Comparison of ENCODE assay signal across 8 cellular contexts in genomic region chr2:122451040-122451439, GRCh38.
DNase-seq lines count a peak whose midpoint lies in the region; ATAC-seq and TF ChIP-seq lines count a peak whose summit lies in the region.

No MANE protein-coding gene starts in this region.

- H3K36me3 Mint-ChIP-seq in MCF 10A (ENCODE audit: insufficient read depth, unreplicated experiment) = peaks cover 7% of the 10 kb centered on the region

- peak; percentile 79 for ATAC-seq in left lung
- ATAC-seq in HG03135 (IDR thresholded peaks at IDR 0.05; ENCODE audit: unreplicated experiment) = no peak
- no peak for ATAC-seq in GM19023 (IDR thresholded peaks at IDR 0.05; ENCODE audit: unreplicated experiment)

- TF ChIP-seq EP300 in Ishikawa (IDR thresholded peaks at IDR 0.05; ENCODE audit: borderline replicate concordance) = no peak

- no peaks in the 10 kb centered on the region for H3K27me3 ChIP-seq in breast epithelium
- no peaks in the 10 kb centered on the region for H3K27me3 ChIP-seq in SU-DHL-6 (ENCODE audit: low read length)
- no peaks in the 10 kb centered on the region for H3K27me3 ChIP-seq in left lung

- H3F3A ChIP-seq in SU-DHL-6 (ENCODE audit: insufficient read depth) = no peaks in the 10 kb centered on the region

- H3K9ac ChIP-seq in SU-DHL-6 (ENCODE audit: low read length) = no peak overlapping the region

- H3K9me2 ChIP-seq in SU-DHL-6 (replicated peaks; ENCODE audit: insufficient read depth, low read length) = no peaks in the 10 kb centered on the region

- peak; percentile 70 for TF ChIP-seq RAD21 in Ishikawa (IDR thresholded peaks at IDR 0.05; ENCODE audit: low read depth)

- no peak overlapping the region for H3K4me2 ChIP-seq in SU-DHL-6 (ENCODE audit: low read depth, low read length, poor library complexity, severe bottlenecking)

- no peaks in the 10 kb centered on the region for H4K20me1 ChIP-seq in SU-DHL-6 (ENCODE audit: low read depth, low read length)

- H3K4me1 ChIP-seq in breast epithelium = no peaks in the 10 kb centered on the region
- no peaks in the 10 kb centered on the region for H3K4me1 ChIP-seq in left lung

- H3K36me3 ChIP-seq in breast epithelium (no peaks in the 10 kb centered on the region), SU-DHL-6 (ENCODE audit: low read length) (no peaks in the 10 kb centered on the region), left lung (no peaks in the 10 kb centered on the region)

- H3K4me1 Mint-ChIP-seq in MCF 10A (ENCODE audit: insufficient read depth, unreplicated experiment) = no peaks in the 10 kb centered on the region

- TF ChIP-seq POLR2A in breast epithelium (IDR thresholded peaks at IDR 0.05) = no peak

- H2AFZ ChIP-seq in SU-DHL-6 (ENCODE audit: low read depth, low read length, severe bottlenecking) = no peak overlapping the region

- H3K9me3 ChIP-seq in breast epithelium = peaks cover 0 to 16% of the 10 kb centered on the region in 2 donors
- H3K9me3 ChIP-seq in SU-DHL-6 (ENCODE audit: insufficient read depth, low read length) = no peaks in the 10 kb centered on the region
- peaks cover 0 to 9% of the 10 kb centered on the region in 2 donors for H3K9me3 ChIP-seq in left lung

- no peak overlapping the region for H3K27ac ChIP-seq in breast epithelium
- no peak overlapping the region for H3K27ac ChIP-seq in SU-DHL-6 (ENCODE audit: low read depth, low read length)
- no peak overlapping the region for H3K27ac ChIP-seq in left lung

- intact Hi-C loops in MCF 10A (cut with micrococcal nuclease) = loop anchor here (1.0 kb wide), 4 partner anchors 248 to 640 kb away; no protein-coding TSS in a partner anchor
- intact Hi-C loops in breast epithelium (cut with DNase I; ENCODE audit: low total_unique reads) = no loop called here
- intact Hi-C loops in left lung (cut with DNase I) = no loop called here
- intact Hi-C loops in posterior cingulate gyrus (cut with DNase I) = loop anchor here (1.0 kb wide), 1 partner anchor 476 kb away; no protein-coding TSS in a partner anchor

- H3K27ac Mint-ChIP-seq in MCF 10A (ENCODE audit: low read depth, unreplicated experiment) = no peak overlapping the region

- POLR2A ChIA-PET in MCF 10A (lab: Yijun Ruan, JAX) = interaction anchor here (0.6 kb wide), 1 partner anchor 1142 kb away, joined by 3 read pairs; no protein-coding TSS in a partner anchor

- peak; percentile 66 for TF ChIP-seq CTCF in MCF 10A (IDR thresholded peaks at IDR 0.05; ENCODE audit: unreplicated experiment)
- peak in 1 of 3 donors; percentile 12 for TF ChIP-seq CTCF in breast epithelium (IDR thresholded peaks at IDR 0.05)
- TF ChIP-seq CTCF in SU-DHL-6 (IDR thresholded peaks at IDR 0.05; ENCODE audit: insufficient read depth, low read length, poor library complexity, severe bottlenecking) = peak; percentile 36
- TF ChIP-seq CTCF in left lung (IDR thresholded peaks at IDR 0.05) = peak in 1 of 2 donors; percentile 35

- DNase-seq in MCF 10A (ENCODE audit: unreplicated experiment) (peak; percentile 66), breast epithelium (ENCODE audit: low spot score in 2 of 2) (no peak), left lung (no peak), posterior cingulate gyrus (no peak)

- H3K79me2 ChIP-seq in SU-DHL-6 (ENCODE audit: insufficient read depth, low read length) = no peaks in the 10 kb centered on the region

- no TSS peak for BruUV-seq in MCF 10A (replicated peaks; lab: Mats Ljungman, UMichigan)

- H3K9me3 Mint-ChIP-seq in MCF 10A (ENCODE audit: unreplicated experiment) = peaks cover 33% of the 10 kb centered on the region

- no peaks in the 10 kb centered on the region for H3K27me3 Mint-ChIP-seq in MCF 10A (ENCODE audit: insufficient read depth, unreplicated experiment)

- H3K4me3 ChIP-seq in breast epithelium = no peak overlapping the region
- no peak overlapping the region for H3K4me3 ChIP-seq in SU-DHL-6 (ENCODE audit: insufficient read depth, low read length, poor library complexity, severe bottlenecking)
- H3K4me3 ChIP-seq in left lung = no peak overlapping the region

- no peak overlapping the region for H3K4me3 Mint-ChIP-seq in MCF 10A (ENCODE audit: unreplicated experiment)

- CTCF ChIA-PET in MCF 10A (lab: Yijun Ruan, JAX) = interaction anchor here (0.6 to 2.2 kb wide), 19 partner anchors 11 to 1738 kb away, joined by 3 to 9 read pairs (median 3); no protein-coding TSS in a partner anchor

TF ChIP-seq in Ishikawa, 13 proteins besides CTCF, POLR2A, EP300 and RAD21:
- TF ChIP-seq TEAD4 (IDR thresholded peaks at IDR 0.05) (no peak), EGR1 (IDR thresholded peaks at IDR 0.05) (no peak), NFIC (IDR thresholded peaks at IDR 0.05) (no peak), ZBTB7A (IDR thresholded peaks at IDR 0.05; ENCODE audit: low read depth) (no peak), FOXM1 (IDR thresholded peaks at IDR 0.05; ENCODE audit: borderline replicate concordance, low read depth) (no peak)
TF ChIP-seq in Ishikawa: peak in this region for 0.

Comparison
In these comparisons a context has a peak if more than half of its experiments do, and no peak if none do; other contexts are left out.
1. intact Hi-C loops: an anchor here in MCF 10A (1.0 kb wide) and posterior cingulate gyrus (1.0 kb wide); none called in breast epithelium and left lung.